32 cellular contexts compared by ENCODE assay signal in the genomic region with DNA sequence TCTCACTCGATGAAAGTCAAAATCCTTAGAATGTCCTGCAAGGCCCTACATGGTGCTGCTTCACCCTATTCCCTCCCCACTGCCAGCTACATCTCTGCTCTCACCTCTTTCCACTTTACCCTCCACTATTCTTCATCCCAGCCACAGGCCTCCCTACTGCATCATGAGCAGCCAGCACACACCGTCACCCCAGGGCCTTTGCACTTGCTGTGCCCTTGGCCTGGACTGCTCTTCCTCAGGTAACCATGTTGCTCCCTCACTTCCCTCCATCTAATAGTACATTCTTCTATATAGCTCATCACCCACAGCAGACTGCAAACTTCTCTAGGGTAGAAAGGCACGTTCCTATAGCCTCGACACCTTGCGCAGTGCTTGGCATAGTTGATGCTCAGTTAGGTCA.
"Had no signal": no experiment of that assay in that cellular context is flagged by ENCODE, and none has a peak within 500 bp of the region (broad histone marks: within the 10 kb centered on the region; RNA-seq: fewer than 3 reads in every experiment).

No MANE protein-coding gene starts in this region.

- H3K27me3 ChIP-seq: adrenal gland, body of pancreas, cardiac muscle cell, colonic mucosa, gastrocnemius medialis, right atrium auricular region, testis had no signal

- H3K4me3 Mint-ChIP-seq: activated B cell treated with CpG ODN at 0.5 μM for 24 hours; activated CD4-positive, alpha-beta T cell treated with anti-CD3 and anti-CD28 coated beads for 36 hours; activated CD8-positive, alpha-beta T cell treated with anti-CD3 and anti-CD28 coated beads, Interleukin-2, amount 10 ng/mL, durations not matched to agents 7 days and 5 days; activated naive CD4-positive, alpha-beta T cell treated with anti-CD3 and anti-CD28 coated beads for 36 hours; activated naive CD8-positive, alpha-beta T cell treated with anti-CD3 and anti-CD28 coated beads for 36 hours; natural killer cell treated with Interleukin-12 subunit alpha and Interleukin-12 subunit beta and Interleukin-15 and Interleukin-18, amount 100 ng/mL, for 72 hours; T-cell; T-helper 2 cell treated with Interferon-gamma antibody and Interleukin-4, amounts not matched to agents 5 μg/mL and 100 μg/mL, for 36 hours had no signal

- H3K36me3 Mint-ChIP-seq: activated naive CD8-positive, alpha-beta T cell treated with anti-CD3 and anti-CD28 coated beads for 36 hours; natural killer cell treated with Interleukin-12 subunit alpha and Interleukin-12 subunit beta and Interleukin-15 and Interleukin-18, amount 100 ng/mL, for 72 hours; T-cell had no signal

- H3K27ac Mint-ChIP-seq: activated B cell treated with CpG ODN at 0.5 μM for 24 hours; activated CD4-positive, alpha-beta T cell treated with anti-CD3 and anti-CD28 coated beads for 36 hours; activated CD8-positive, alpha-beta T cell treated with anti-CD3 and anti-CD28 coated beads, Interleukin-2, amount 10 ng/mL, durations not matched to agents 7 days and 5 days; activated naive CD4-positive, alpha-beta T cell treated with anti-CD3 and anti-CD28 coated beads for 36 hours; activated naive CD8-positive, alpha-beta T cell treated with anti-CD3 and anti-CD28 coated beads for 36 hours; natural killer cell treated with Interleukin-12 subunit alpha and Interleukin-12 subunit beta and Interleukin-15 and Interleukin-18, amount 100 ng/mL, for 72 hours; T-cell; T-helper 2 cell treated with Interferon-gamma antibody and Interleukin-4, amounts not matched to agents 5 μg/mL and 100 μg/mL, for 36 hours had no signal

- H3K4me3 ChIP-seq: adrenal gland, body of pancreas, cardiac muscle cell, colonic mucosa, gastrocnemius medialis, left ventricle myocardium inferior, lung, mucosa of descending colon, right atrium auricular region, smooth muscle cell, testis had no signal

- H3K36me3 ChIP-seq: adrenal gland, cardiac muscle cell, colonic mucosa, gastrocnemius medialis, left ventricle myocardium inferior, right atrium auricular region had no signal

- H3K4me1 ChIP-seq: parathyroid adenoma had no signal

- H3K9me3 Mint-ChIP-seq: activated B cell treated with CpG ODN at 0.5 μM for 24 hours; activated naive CD4-positive, alpha-beta T cell treated with anti-CD3 and anti-CD28 coated beads for 36 hours; activated naive CD8-positive, alpha-beta T cell treated with anti-CD3 and anti-CD28 coated beads for 36 hours; natural killer cell treated with Interleukin-12 subunit alpha and Interleukin-12 subunit beta and Interleukin-15 and Interleukin-18, amount 100 ng/mL, for 72 hours; T-cell; T-helper 2 cell treated with Interferon-gamma antibody and Interleukin-4, amounts not matched to agents 5 μg/mL and 100 μg/mL, for 36 hours had no signal

- H3K27me3 Mint-ChIP-seq: activated B cell treated with CpG ODN at 0.5 μM for 24 hours; activated naive CD8-positive, alpha-beta T cell treated with anti-CD3 and anti-CD28 coated beads for 36 hours; T-cell had no signal

- ATAC-seq: activated CD4-positive, alpha-beta T cell treated with anti-CD3 and anti-CD28 coated beads for 36 hours; activated CD8-positive, alpha-beta T cell treated with anti-CD3 and anti-CD28 coated beads, Interleukin-2, amount 10 ng/mL, durations not matched to agents 7 days and 5 days; body of pancreas; gastrocnemius medialis; natural killer cell treated with Interleukin-12 subunit alpha and Interleukin-12 subunit beta and Interleukin-15 and Interleukin-18, amount 100 ng/mL, for 72 hours; T-cell had no signal

- H3K9me3 ChIP-seq: adrenal gland, body of pancreas, colonic mucosa, gastrocnemius medialis, left ventricle myocardium inferior, mucosa of descending colon, right atrium auricular region, testis had no signal

- H3K9ac ChIP-seq: parathyroid adenoma had no signal

- DNase-seq: activated B cell treated with CpG ODN at 0.5 μM for 24 hours; activated CD4-positive, alpha-beta T cell treated with anti-CD3 and anti-CD28 coated beads for 36 hours; activated CD8-positive, alpha-beta T cell treated with anti-CD3 and anti-CD28 coated beads, Interleukin-2, amount 10 ng/mL, durations not matched to agents 7 days and 5 days; activated effector memory CD4-positive, alpha-beta T cell treated with Interleukin-2 at 50 U/mL for 16 hours; activated naive CD4-positive, alpha-beta T cell treated with anti-CD3 and anti-CD28 coated beads for 36 hours; activated naive CD8-positive, alpha-beta T cell treated with anti-CD3 and anti-CD28 coated beads for 36 hours; activated T-cell treated with anti-CD3 and anti-CD28 coated beads for 4 hours; adrenal gland; aorta; body of pancreas; cerebellar nuclear complex; effector CD8-positive, alpha-beta T cell; gastrocnemius medialis; glutamatergic neuron; left ventricle myocardium inferior; mesendoderm; mucosa of descending colon; stimulated activated CD4-positive, alpha-beta T cell treated with anti-CD3 and anti-CD28 coated beads, Interleukin-1b, Interleukin-23, amount 100 ng/mL, for 48 hours; stimulated activated CD4-positive, alpha-beta T cell treated with anti-CD3 and anti-CD28 coated beads, Interleukin-4, amount 100 ng/mL, for 4 hours; stimulated activated CD8-positive, alpha-beta memory T cell treated with anti-CD3 and anti-CD28 coated beads, Interleukin-4, amount 100 ng/mL, for 48 hours; stimulated activated naive CD4-positive, alpha-beta T cell; T-cell; testis; trophoblast cell had no signal

- H3K27ac ChIP-seq: body of pancreas, cardiac muscle cell, colonic mucosa, gastrocnemius medialis, left ventricle myocardium inferior, parathyroid adenoma, right atrium auricular region, testis had no signal
